ENCODE assay signal across 8 cellular contexts in the genomic region with DNA sequence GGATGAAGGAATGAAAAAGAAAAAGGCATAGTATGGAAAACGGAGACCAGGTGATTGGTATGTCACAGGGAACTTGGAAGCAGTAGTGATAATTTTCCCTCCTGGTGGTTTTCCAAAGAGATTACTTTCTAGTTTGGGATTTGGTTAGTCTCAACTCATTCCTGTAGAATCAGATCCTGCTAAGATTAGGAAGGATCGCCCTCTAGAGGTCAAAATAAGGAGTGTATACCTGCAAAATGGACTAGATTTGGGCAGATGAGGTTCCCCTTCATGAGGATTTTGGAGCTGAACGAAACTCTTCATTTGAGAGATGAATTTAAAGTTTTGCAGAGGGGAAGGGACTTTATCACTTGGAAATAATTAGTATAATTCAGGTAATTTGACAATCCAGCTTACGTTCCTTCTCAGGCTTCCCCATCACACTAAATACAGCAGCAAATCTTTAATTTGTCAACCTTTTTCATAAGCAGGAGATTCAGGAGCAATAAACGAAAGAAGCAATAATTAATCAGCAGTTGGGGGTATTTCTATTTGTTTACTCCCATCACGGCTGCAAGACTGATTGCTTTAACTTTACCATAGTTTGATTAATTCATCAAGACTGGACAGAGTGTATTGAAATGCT.
A peak's percentile ranks its signal among the peaks of the same experiment; 100 is the strongest.
DNase-seq lines count a peak whose midpoint lies in the region; ATAC-seq, FAIRE-seq and TF ChIP-seq lines count a peak whose summit lies in the region.

No MANE protein-coding gene starts in this region.

- H3K79me2 ChIP-seq in K562 (ENCODE audit: control insufficient read depth, insufficient read depth, low read length) = no peaks in the 10 kb centered on the region

- DNase-seq in A673 (ENCODE audit: low spot score) (peak; percentile 70), GM06990 (ENCODE audit: extremely low read depth, insufficient read length) (no peak), NCI-H446 (lab: John Stamatoyannopoulos, UW) (peak; percentile 33 to 65), K562 (ENCODE audit: extremely low read depth in 1 of 4, low spot score in 3 of 4) (peak; percentile 28 to 53 (median 33)), iPS-NIHi11 (ENCODE audit: low spot score) (peak; percentile 62)
- DNase-seq in stimulated activated naive CD8-positive, alpha-beta T cell treated with anti-CD3 and anti-CD28 coated beads, Interleukin-15, Interleukin-2, amounts not matched to agents 100 U/mL and 50 U/mL, for 24 hours = no peak
- no peak for DNase-seq in activated naive CD4-positive, alpha-beta T cell (lab: John Stamatoyannopoulos, UW)

- no peak overlapping the region for H3K27ac ChIP-seq in A673 (ENCODE audit: low read depth, low read length, poor library complexity, severe bottlenecking)
- H3K27ac ChIP-seq in K562 (ENCODE audit: extremely low read depth, low read depth, low read length) = no peak overlapping the region

- H3K4me1 ChIP-seq in A673 (ENCODE audit: insufficient read depth, low read length, poor library complexity, severe bottlenecking) = peaks cover 4% of the 10 kb centered on the region
- no peaks in the 10 kb centered on the region; a peak in 1 of 5 replicates for H3K4me1 ChIP-seq in K562 (replicated peaks in 1 of 2; ENCODE audit: control insufficient read depth in 2 of 2, insufficient read depth in 2 of 2, low read length in 2 of 2)

- POLR2A ChIA-PET in A673 (lab: Charles Lee; ENCODE audit: low non-redundant PET) = no interaction called here
- POLR2A ChIA-PET in K562 (lab: Yijun Ruan, JAX) = no interaction called here

- H2AFZ ChIP-seq in K562 (ENCODE audit: low read depth, low read length) = no peak overlapping the region

- BruUV-seq in A673 (replicated peaks; lab: Mats Ljungman, UMichigan) (no TSS peak), K562 (replicated peaks; lab: Mats Ljungman, UMichigan) (no TSS peak)

- no peak overlapping the region for H3K4me2 ChIP-seq in K562 (ENCODE audit: insufficient read depth, low read length)

- in situ Hi-C loops in K562 (cut with MboI) = no loop called here

- FAIRE-seq in K562 (lab: Jason Lieb, UNC) = peak; percentile 82

- no peak overlapping the region for H3K9ac ChIP-seq in K562 (ENCODE audit: insufficient read depth in 1 of 2, low read depth in 2 of 2, low read length in 2 of 2)

- TF ChIP-seq EP300 in K562 (IDR thresholded peaks at IDR 0.05; ENCODE audit: low read length) = no peak

- TF ChIP-seq POLR2A in K562 (conservative IDR thresholded peaks at IDR 0.05) = no peak

- peak; percentile 69 to 80 for TF ChIP-seq RAD21 in K562 (CRISPR knock-in tag; conservative IDR thresholded peaks at IDR 0.05 in 1 of 2, IDR thresholded peaks at IDR 0.05 in 1 of 2)

- peak; percentile 80 for ATAC-seq in HG02885 (IDR thresholded peaks at IDR 0.05; ENCODE audit: poor library complexity, unreplicated experiment)
- peak; percentile 88 for ATAC-seq in K562
- peak; percentile 61 for ATAC-seq in stimulated activated naive CD8-positive, alpha-beta T cell treated with anti-CD3 and anti-CD28 coated beads, Interleukin-15, Interleukin-2, amounts not matched to agents 100 U/mL and 50 U/mL, for 24 hours

- H3K9me1 ChIP-seq in K562 (ENCODE audit: control insufficient read depth, insufficient read depth, low read length) = no peaks in the 10 kb centered on the region

- 2% methylated on average over 6 of the region's 6 CpGs for WGBS in K562 (ENCODE audit: insufficient coverage, low coverage, missing lambda C conversion rate)

- peak; percentile 83 for TF ChIP-seq CTCF in A673 (conservative IDR thresholded peaks at IDR 0.05; ENCODE audit: low read depth, low read length)
- peak; percentile 77 for TF ChIP-seq CTCF in GM06990 (IDR thresholded peaks at IDR 0.05; ENCODE audit: insufficient read depth, low read length, poor library complexity, severe bottlenecking)
- peak; percentile 46 to 72 (median 63); a peak in 5 of 6 replicates for TF ChIP-seq CTCF in K562 (IDR thresholded peaks at IDR 0.05 in 2 of 3, conservative IDR thresholded peaks at IDR 0.05 in 1 of 3; ENCODE audit: insufficient read depth in 2 of 3, low read depth in 1 of 3, low read length in 3 of 3)

- H3K36me3 ChIP-seq in A673 (ENCODE audit: insufficient read depth, low read length, poor library complexity, severe bottlenecking) = no peaks in the 10 kb centered on the region
- H3K36me3 ChIP-seq in GM06990 (ENCODE audit: control insufficient read depth, insufficient read depth, low read length) = no peaks in the 10 kb centered on the region
- no peaks in the 10 kb centered on the region for H3K36me3 ChIP-seq in K562 (ENCODE audit: control insufficient read depth, insufficient read depth, low read length)

- no peaks in the 10 kb centered on the region for H4K20me1 ChIP-seq in K562 (replicated peaks; ENCODE audit: control insufficient read depth, insufficient read depth, low read length)

- no peak overlapping the region for H3K4me3 ChIP-seq in A673 (ENCODE audit: low read depth, low read length, poor library complexity, severe bottlenecking)
- H3K4me3 ChIP-seq in GM06990 (replicated peaks; ENCODE audit: low read depth, low read length) = no peak overlapping the region
- H3K4me3 ChIP-seq in K562 = no peak overlapping the region

- CTCF ChIA-PET in A673 (lab: Charles Lee) (no interaction called here), K562 (lab: Yijun Ruan, JAX; ENCODE audit: low intra/inter-chr PET ratio) (interaction anchor here (0.7 to 1.6 kb wide), 3 partner anchors 292 to 680 kb away, joined by 4 to 10 read pairs (median 6); no protein-coding TSS in a partner anchor)

- intact Hi-C loops in A673 (cut with micrococcal nuclease; ENCODE audit: unreplicated experiment) = loop anchor here (10.0 kb wide), 1 partner anchor 676 kb away; no protein-coding TSS in a partner anchor
- intact Hi-C loops in K562 (cut with micrococcal nuclease) = loop anchor here (1.0 to 5.0 kb wide), 4 partner anchors 204 to 679 kb away; no protein-coding TSS in a partner anchor

- H3K27me3 ChIP-seq in A673 (replicated peaks; ENCODE audit: insufficient read depth, low read depth, low read length, poor library complexity) (no peaks in the 10 kb centered on the region), GM06990 (replicated peaks; ENCODE audit: control insufficient read depth, insufficient read depth, low read length) (no peaks in the 10 kb centered on the region), K562 (ENCODE audit: control insufficient read depth in 2 of 2, insufficient read depth in 2 of 2, low read length in 2 of 2) (no peaks in the 10 kb centered on the region)

- H3K9me3 ChIP-seq in A673 (ENCODE audit: low read depth, low read length, poor library complexity, severe bottlenecking) (no peaks in the 10 kb centered on the region), K562 (replicated peaks; ENCODE audit: control insufficient read depth, insufficient read depth, low read depth, low read length) (no peaks in the 10 kb centered on the region)

TF ChIP-seq in K562, 482 proteins besides CTCF, POLR2A, EP300 and RAD21:
- TF ChIP-seq HMBOX1 (IDR thresholded peaks at IDR 0.05) (peak; percentile 66), DEAF1 (CRISPR knock-in tag; IDR thresholded peaks at IDR 0.05) (peak; percentile 51; the same call in 1 of the 2 replicates), SMC3 (conservative IDR thresholded peaks at IDR 0.05; ENCODE audit: insufficient read depth, low read depth, low read length) (0 out of 2 replicates have a peak, but pooled peaks have one; percentile 20)
- TF ChIP-seq, protein P1, sequence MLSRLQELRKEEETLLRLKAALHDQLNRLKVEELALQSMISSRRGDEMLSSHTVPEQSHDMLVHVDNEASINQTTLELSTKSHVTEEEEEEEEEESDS (CRISPR knock-in tag; IDR thresholded peaks at IDR 0.05) = no peak
TF ChIP-seq in K562: peak in this region for 3.

Comparison
In these comparisons a context has a peak if more than half of its experiments do, and no peak if none do; other contexts are left out.
1. DNase-seq: peak in A673 (single experiment), NCI-H446 (2 of 2), K562 (4 of 4) and iPS-NIHi11 (single experiment); none in GM06990 (single experiment), stimulated activated naive CD8-positive, alpha-beta T cell treated with anti-CD3 and anti-CD28 coated beads, Interleukin-15, Interleukin-2, amounts not matched to agents 100 U/mL and 50 U/mL, for 24 hours (single experiment) and activated naive CD4-positive, alpha-beta T cell (0 of 4).
2. Peak in every context shown above with its lines, with median percentiles within 50 percentile points of each other: CTCF ChIP-seq and ATAC-seq.